ENCODE assay signal across 14 cellular contexts in genomic region chr2:44668336-44668735, GRCh38.
DNase-seq lines count a peak whose midpoint lies in the region; ATAC-seq, FAIRE-seq and TF ChIP-seq lines count a peak whose summit lies in the region.
"Had no signal": no experiment of that assay in that cellular context is flagged by ENCODE, and none has a peak within 500 bp of the region (broad histone marks: within the 10 kb centered on the region; RNA-seq: fewer than 3 reads in every experiment).

No MANE protein-coding gene starts in this region.

- no peaks in the 10 kb centered on the region for H3K36me3 ChIP-seq in bronchial epithelial cell (ENCODE audit: control insufficient read depth, insufficient read depth, low read length)
- H3K36me3 ChIP-seq: thyroid gland had no signal

- TF ChIP-seq POLR2A in A549 (IDR thresholded peaks at IDR 0.05; ENCODE audit: low read length) (no peak), NB4 (IDR thresholded peaks at IDR 0.05; ENCODE audit: extremely low read depth, insufficient read length) (no peak)

- POLR2A ChIA-PET in A549 (lab: Yijun Ruan, JAX): no interaction called here

- peak in 1 of 2 experiments; percentile 51; a peak in 1 of 6 replicates for ATAC-seq in A549
- ATAC-seq in HG02678 (IDR thresholded peaks at IDR 0.05; ENCODE audit: unreplicated experiment): no peak

- H3K27ac ChIP-seq in A549: no peak overlapping the region
- H3K27ac ChIP-seq: thyroid gland had no signal

- H3K27me3 ChIP-seq in bronchial epithelial cell (ENCODE audit: control insufficient read depth, insufficient read depth, low read length): no peaks in the 10 kb centered on the region
- H3K27me3 ChIP-seq: thyroid gland had no signal

- H3K9me3 ChIP-seq in A549: no peaks in the 10 kb centered on the region
- H3K9me3 ChIP-seq: thyroid gland had no signal

- H3K4me2 ChIP-seq in A549: no peak overlapping the region

- peak; percentile 44 for TF ChIP-seq CTCF in A549 (IDR thresholded peaks at IDR 0.05)
- TF ChIP-seq CTCF in GM12865 (IDR thresholded peaks at IDR 0.05; ENCODE audit: insufficient read depth, low read depth, low read length, missing control alignments): peak; percentile 32
- TF ChIP-seq CTCF in NB4 (IDR thresholded peaks at IDR 0.05; ENCODE audit: low read depth, low read length): peak; percentile 61
- no peak for TF ChIP-seq CTCF in bronchial epithelial cell (IDR thresholded peaks at IDR 0.05; ENCODE audit: insufficient read depth, low read length, severe bottlenecking)

- TF ChIP-seq RAD21 in A549 (conservative IDR thresholded peaks at IDR 0.05 in 1 of 2, IDR thresholded peaks at IDR 0.05 in 1 of 2): peak in 1 of 2 experiments; percentile 45; a peak in 2 of 5 replicates

- H3K4me1 ChIP-seq in A549: no peaks in the 10 kb centered on the region
- H3K4me1 ChIP-seq: thyroid gland had no signal

- DNase-seq in A549 (ENCODE audit: low read depth in 1 of 2, low spot score in 1 of 2): peak; percentile 7 to 29
- DNase-seq in GM12865 (ENCODE audit: low read depth): peak; percentile 47
- peak; percentile 45 for DNase-seq in NB4 (ENCODE audit: low read depth)
- DNase-seq in bronchial epithelial cell (ENCODE audit: low read depth): peak; percentile 8
- no peak for DNase-seq in inferior parietal cortex (ENCODE audit: extremely low spot score)
- DNase-seq in stimulated activated CD4-positive, alpha-beta T cell treated with anti-CD3 and anti-CD28 coated beads, Interleukin-2, amount 100 ng/mL, for 24 hours: no peak
- no peak for DNase-seq in NCI-H187 (lab: John Stamatoyannopoulos, UW)
- DNase-seq: activated CD4-positive, alpha-beta T cell treated with anti-CD3 and anti-CD28 coated beads for 48 hours; CD8-positive, alpha-beta memory T cell; islet precursor cell; NK-92 treated with Interleukin-12 subunit alpha and Interleukin-12 subunit beta, amount 100 ng/mL, for 24 hours; thyroid gland had no signal

- TF ChIP-seq EP300 in A549 (IDR thresholded peaks at IDR 0.05): no peak

- CTCF ChIA-PET in A549 (lab: Yijun Ruan, JAX): interaction anchor here (0.8 to 1.9 kb wide), 10 partner anchors 9 to 189 kb away, joined by 3 to 9 read pairs (median 3); no protein-coding TSS in a partner anchor

- no peak for FAIRE-seq in A549 (lab: Jason Lieb, UNC)
- no peak for FAIRE-seq in bronchial epithelial cell (lab: Jason Lieb, UNC)
- FAIRE-seq: endometrium had no signal

- H3K4me3 ChIP-seq in A549: no peak overlapping the region
- no peak overlapping the region for H3K4me3 ChIP-seq in GM12865 (ENCODE audit: low read depth, low read length)
- no peak overlapping the region for H3K4me3 ChIP-seq in NB4 (ENCODE audit: low read depth, low read length)
- no peak overlapping the region for H3K4me3 ChIP-seq in bronchial epithelial cell (ENCODE audit: low read depth, low read length)
- H3K4me3 ChIP-seq: thyroid gland had no signal

- WGBS in A549 (ENCODE audit: missing lambda C conversion rate): 38% methylated on average over 5 of the region's 5 CpGs

TF ChIP-seq in A549, 52 proteins besides CTCF, POLR2A, EP300 and RAD21:
- TF ChIP-seq KDM1A (IDR thresholded peaks at IDR 0.05; ENCODE audit: low read depth) (no peak), SMC3 (IDR thresholded peaks at IDR 0.05) (peak; percentile 22; the same call in 1 of the 3 replicates)

Comparison
In these comparisons a context has a peak if more than half of its experiments do, and no peak if none do; other contexts are left out.
1. DNase-seq: peak in A549 (2 of 2), GM12865 (single experiment), NB4 (single experiment) and bronchial epithelial cell (single experiment); none in inferior parietal cortex (single experiment), stimulated activated CD4-positive, alpha-beta T cell treated with anti-CD3 and anti-CD28 coated beads, Interleukin-2, amount 100 ng/mL, for 24 hours (0 of 2) and NCI-H187 (0 of 2).